ENCODE assay signal across 19 cellular contexts in the genomic region with DNA sequence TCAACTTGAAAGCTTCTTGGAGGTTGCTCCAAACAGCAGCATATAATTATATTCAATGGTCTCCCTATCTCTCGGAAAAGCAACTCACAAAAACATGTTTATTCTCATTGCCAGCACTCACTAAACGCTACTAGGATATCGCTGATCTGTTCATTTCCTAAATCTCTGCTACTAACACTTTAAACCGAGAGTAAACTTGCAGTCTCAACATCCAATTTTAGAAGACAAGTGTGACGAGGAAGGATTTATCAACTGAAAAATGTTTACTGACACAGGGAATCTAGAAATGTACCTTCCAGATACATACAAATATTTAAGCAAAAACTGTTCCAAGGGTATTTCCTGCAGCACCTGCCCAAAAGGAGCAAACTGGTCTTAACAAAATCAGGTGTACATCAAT. TPM values are rescaled to one million over a fixed set of nuclear protein-coding genes. Genes with fewer than 3 reads are reported as not detected.
DNase-seq lines count a peak whose midpoint lies in the region; ATAC-seq and TF ChIP-seq lines count a peak whose summit lies in the region.
"Had no signal": no experiment of that assay in that cellular context is flagged by ENCODE, and none has a peak within 500 bp of the region (broad histone marks: within the 10 kb centered on the region; RNA-seq: fewer than 3 reads in every experiment).

No MANE protein-coding gene starts in this region.

- intact Hi-C loops in left ventricle myocardium inferior (cut with micrococcal nuclease) (no loop called here), cardiac septum (cut with DNase I) (no loop called here)

- no peaks in the 10 kb centered on the region for H3K9me3 Mint-ChIP-seq in T-helper 2 cell treated with Interferon-gamma antibody and Interleukin-4, amounts not matched to agents 5 μg/mL and 100 μg/mL, for 36 hours
- H3K9me3 Mint-ChIP-seq in memory B cell (no peaks in the 10 kb centered on the region), type B pancreatic cell (peaks cover 2% of the 10 kb centered on the region)

- H3K4me1 ChIP-seq in left ventricle myocardium inferior: peaks cover 54% of the 10 kb centered on the region

- H3K9me3 ChIP-seq in left ventricle myocardium inferior (replicated peaks): no peaks in the 10 kb centered on the region

- H3K27ac ChIP-seq in left ventricle myocardium inferior (replicated peaks): peak overlapping the region; percentile 47
- H3K27ac ChIP-seq: 22Rv1, C4-2B, KMS-11 had no signal

- H3K4me3 ChIP-seq in left ventricle myocardium inferior: no peak overlapping the region

- peak overlapping the region; percentile 49 for H3K27ac Mint-ChIP-seq in T-helper 2 cell treated with Interferon-gamma antibody and Interleukin-4, amounts not matched to agents 5 μg/mL and 100 μg/mL, for 36 hours
- H3K27ac Mint-ChIP-seq in memory B cell (peak overlapping the region; percentile 55), type B pancreatic cell (peak overlapping the region; percentile 3)

- no peak for TF ChIP-seq CTCF in left ventricle myocardium inferior (IDR thresholded peaks at IDR 0.05; ENCODE audit: borderline replicate concordance)
- no peak for TF ChIP-seq CTCF in type B pancreatic cell (conservative IDR thresholded peaks at IDR 0.05)

- no peak for DNase-seq in T-helper 2 cell treated with Interferon-gamma antibody and Interleukin-4, amounts not matched to agents 5 μg/mL and 100 μg/mL, for 36 hours (ENCODE audit: low spot score)
- DNase-seq in T-helper 2 cell (no peak), left ventricle myocardium inferior (no peak), cardiac septum (ENCODE audit: low spot score) (no peak), memory B cell (ENCODE audit: low spot score in 2 of 2) (no peak), type B pancreatic cell (ENCODE audit: extremely low spot score, unreplicated experiment) (no peak), NCI-H226 (no peak)
- DNase-seq in stimulated activated CD4-positive, alpha-beta T cell treated with anti-CD3 and anti-CD28 coated beads, Interleukin-2, amount 100 ng/mL, for 48 hours: no peak
- DNase-seq: AML-193, GDM1, NCI-H1092 treated with DMSO at 0.1 percent for 48 hours, NCI-H1436 treated with DMSO at 0.1 percent for 48 hours, NCI-H2029 treated with DMSO at 0.1 percent for 48 hours, NCI-H345, NCI-H524, NCI-H82 had no signal

- H3K4me1 Mint-ChIP-seq in T-helper 2 cell treated with Interferon-gamma antibody and Interleukin-4, amounts not matched to agents 5 μg/mL and 100 μg/mL, for 36 hours (ENCODE audit: low read depth): peaks cover 7% of the 10 kb centered on the region
- peaks cover 14% of the 10 kb centered on the region for H3K4me1 Mint-ChIP-seq in memory B cell
- peaks cover 16% of the 10 kb centered on the region for H3K4me1 Mint-ChIP-seq in type B pancreatic cell (ENCODE audit: unreplicated experiment)

- ATAC-seq in memory B cell (ENCODE audit: low read depth): no peak

- no peak overlapping the region for H3K4me3 Mint-ChIP-seq in T-helper 2 cell treated with Interferon-gamma antibody and Interleukin-4, amounts not matched to agents 5 μg/mL and 100 μg/mL, for 36 hours
- H3K4me3 Mint-ChIP-seq in memory B cell (no peak overlapping the region), type B pancreatic cell (no peak overlapping the region)

- peaks cover 35% of the 10 kb centered on the region for H3K36me3 Mint-ChIP-seq in T-helper 2 cell treated with Interferon-gamma antibody and Interleukin-4, amounts not matched to agents 5 μg/mL and 100 μg/mL, for 36 hours (ENCODE audit: low read depth)
- H3K36me3 Mint-ChIP-seq in memory B cell (peaks cover 16% of the 10 kb centered on the region), type B pancreatic cell (peaks cover 39% of the 10 kb centered on the region)

- no peaks in the 10 kb centered on the region for H3K27me3 ChIP-seq in left ventricle myocardium inferior (ENCODE audit: low read depth)

- no peaks in the 10 kb centered on the region for H3K27me3 Mint-ChIP-seq in T-helper 2 cell treated with Interferon-gamma antibody and Interleukin-4, amounts not matched to agents 5 μg/mL and 100 μg/mL, for 36 hours (ENCODE audit: low read depth)
- H3K27me3 Mint-ChIP-seq in memory B cell (no peaks in the 10 kb centered on the region), type B pancreatic cell (no peaks in the 10 kb centered on the region)

- peaks cover 34% of the 10 kb centered on the region for H3K36me3 ChIP-seq in left ventricle myocardium inferior

RNA-seq across cellular contexts. Expression of a gene that starts 56.5 kb away (rescaled TPM):
- 569 TPM for total RNA-seq in left ventricle myocardium inferior
- 582 TPM for total RNA-seq in cardiac septum
- 674 and 773 TPM in 2 replicates for total RNA-seq in type B pancreatic cell (ENCODE audit: low replicate concordance)

Comparison
In these comparisons a context has a peak if more than half of its experiments do, and no peak if none do; other contexts are left out.
1. H3K27ac Mint-ChIP-seq: peak in every context shown above with its lines; median percentile 55 in memory B cell; 49 in T-helper 2 cell treated with Interferon-gamma antibody and Interleukin-4, amounts not matched to agents 5 μg/mL and 100 μg/mL, for 36 hours; 3 in type B pancreatic cell.